Comparison of ENCODE assay signal across 1 cellular context in genomic region chr2:176096243-176096985, GRCh38.
TF ChIP-seq lines count a peak whose summit lies in the region.

No MANE protein-coding gene starts in this region.

TF ChIP-seq in GM12878, 131 proteins besides CTCF, POLR2A, EP300 and RAD21:
- TF ChIP-seq ZNF592 (IDR thresholded peaks at IDR 0.05) (no peak), BMI1 (IDR thresholded peaks at IDR 0.05; ENCODE audit: borderline replicate concordance) (peak; percentile 71; the same call in 1 of the 2 replicates)
